Comparison of ENCODE assay signal across 3 cellular contexts in the genomic region with DNA sequence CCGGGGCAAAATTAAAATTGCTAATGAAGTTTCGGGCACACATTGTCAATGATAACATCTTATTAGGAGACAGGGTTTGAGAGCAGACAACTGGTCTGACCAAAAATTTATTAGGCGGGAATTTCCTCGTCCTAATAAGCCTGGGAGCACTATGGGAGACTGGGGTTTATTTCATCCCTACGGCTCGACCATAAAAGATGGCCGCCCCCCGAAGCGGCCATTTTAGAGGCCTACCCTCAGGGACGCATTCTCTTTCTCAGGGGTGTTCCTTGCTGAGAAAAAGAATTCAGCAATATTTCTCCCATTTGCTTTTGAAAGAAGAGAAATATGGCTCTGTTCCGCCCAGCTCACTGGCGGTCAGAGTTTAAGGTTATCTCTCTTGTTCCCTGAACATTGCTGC.
TF ChIP-seq lines count a peak whose summit lies in the region.

No MANE protein-coding gene starts in this region.

TF ChIP-seq in K562, 482 proteins besides CTCF, POLR2A, EP300 and RAD21:
- TF ChIP-seq YY1 (IDR thresholded peaks at IDR 0.05; ENCODE audit: borderline replicate concordance in 1 of 3, control insufficient read depth in 1 of 3, extremely low read depth in 1 of 3, insufficient read depth in 3 of 3, insufficient read length in 1 of 3, insufficient replicate concordance in 2 of 3, low read depth in 1 of 3, low read length in 2 of 3), result peak in 2 of 3 experiments; percentile 25 to 71
- TF ChIP-seq, protein P1, sequence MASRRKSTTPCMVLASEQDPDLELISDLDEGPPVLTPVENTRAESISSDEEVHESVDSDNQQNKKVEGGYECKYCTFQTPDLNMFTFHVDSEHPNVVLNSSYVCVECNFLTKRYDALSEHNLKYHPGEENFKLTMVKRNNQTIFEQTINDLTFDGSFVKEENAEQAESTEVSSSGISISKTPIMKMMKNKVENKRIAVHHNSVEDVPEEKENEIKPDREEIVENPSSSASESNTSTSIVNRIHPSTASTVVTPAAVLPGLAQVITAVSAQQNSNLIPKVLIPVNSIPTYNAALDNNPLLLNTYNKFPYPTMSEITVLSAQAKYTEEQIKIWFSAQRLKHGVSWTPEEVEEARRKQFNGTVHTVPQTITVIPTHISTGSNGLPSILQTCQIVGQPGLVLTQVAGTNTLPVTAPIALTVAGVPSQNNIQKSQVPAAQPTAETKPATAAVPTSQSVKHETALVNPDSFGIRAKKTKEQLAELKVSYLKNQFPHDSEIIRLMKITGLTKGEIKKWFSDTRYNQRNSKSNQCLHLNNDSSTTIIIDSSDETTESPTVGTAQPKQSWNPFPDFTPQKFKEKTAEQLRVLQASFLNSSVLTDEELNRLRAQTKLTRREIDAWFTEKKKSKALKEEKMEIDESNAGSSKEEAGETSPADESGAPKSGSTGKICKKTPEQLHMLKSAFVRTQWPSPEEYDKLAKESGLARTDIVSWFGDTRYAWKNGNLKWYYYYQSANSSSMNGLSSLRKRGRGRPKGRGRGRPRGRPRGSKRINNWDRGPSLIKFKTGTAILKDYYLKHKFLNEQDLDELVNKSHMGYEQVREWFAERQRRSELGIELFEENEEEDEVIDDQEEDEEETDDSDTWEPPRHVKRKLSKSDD (conservative IDR thresholded peaks at IDR 0.05; ENCODE audit: low read length), result 0 out of 2 replicates have a peak, but pooled peaks have one; percentile 50

TF ChIP-seq in H1, 55 proteins besides CTCF, POLR2A, EP300 and RAD21:
- TF ChIP-seq YY1 (IDR thresholded peaks at IDR 0.05; ENCODE audit: low read depth, low read length), result 0 out of 2 replicates have a peak, but pooled peaks have one; percentile 50

TF ChIP-seq in liver, 16 proteins besides CTCF, POLR2A, EP300 and RAD21:
- peak; percentile 48 for TF ChIP-seq YY1 (IDR thresholded peaks at IDR 0.05)
TF ChIP-seq in liver: peak in this region for 1; not testable (repeated sequence) for 15.
